In genomic region chr2:3242747-3243369, GRCh38 we compare ENCODE assay signal across 9 cellular contexts.
DNase-seq lines count a peak whose midpoint lies in the region; ATAC-seq, FAIRE-seq and TF ChIP-seq lines count a peak whose summit lies in the region.
"Had no signal": no experiment of that assay in that cellular context is flagged by ENCODE, and none has a peak within 500 bp of the region (broad histone marks: within the 10 kb centered on the region; RNA-seq: fewer than 3 reads in every experiment).

No MANE protein-coding gene starts in this region.

- H3K4me1 Mint-ChIP-seq in activated naive CD4-positive, alpha-beta T cell treated with anti-CD3 and anti-CD28 coated beads, Interleukin-2, amount 10 ng/mL, durations not matched to agents 7 days and 5 days, result peaks cover 25% of the 10 kb centered on the region

- H3K27ac ChIP-seq in HL-60 (replicated peaks) (no peak overlapping the region), kidney (ENCODE audit: low read depth in 2 of 2, low read length in 2 of 2) (no peak overlapping the region)

- peaks cover 0 to 3% of the 10 kb centered on the region in 2 donors for H3K4me1 ChIP-seq in kidney (ENCODE audit: control insufficient read depth in 1 of 2, insufficient read depth in 1 of 2, low read depth in 1 of 2, low read length in 2 of 2)

- H3K36me3 Mint-ChIP-seq in activated naive CD4-positive, alpha-beta T cell treated with anti-CD3 and anti-CD28 coated beads, Interleukin-2, amount 10 ng/mL, durations not matched to agents 7 days and 5 days, result peaks cover 10% of the 10 kb centered on the region

- intact Hi-C loops in kidney (cut with DNase I), result no loop called here

- H3K9ac ChIP-seq in kidney (ENCODE audit: low read length in 2 of 2), result no peak overlapping the region

- DNase-seq in AG08395 (ENCODE audit: low spot score) (peak; percentile 34), HL-60 (ENCODE audit: low read depth in 1 of 2, low spot score in 1 of 2) (peak; percentile 31 to 82), HT-29 (ENCODE audit: low spot score) (no peak), kidney (no peak), cerebellar nuclear complex (lab: John Stamatoyannopoulos, UW) (no peak)
- DNase-seq in activated naive CD4-positive, alpha-beta T cell treated with anti-CD3 and anti-CD28 coated beads, Interleukin-2, amount 10 ng/mL, durations not matched to agents 7 days and 5 days, result peak; percentile 59
- DNase-seq: COR-L47 had no signal

- H3K4me3 Mint-ChIP-seq in activated naive CD4-positive, alpha-beta T cell treated with anti-CD3 and anti-CD28 coated beads, Interleukin-2, amount 10 ng/mL, durations not matched to agents 7 days and 5 days, result no peak overlapping the region

- CTCF ChIA-PET in activated naive CD4-positive, alpha-beta T cell treated with anti-CD3 and anti-CD28 coated beads, Interleukin-2, amount 10 ng/mL, durations not matched to agents 7 days and 5 days (lab: Charles Lee), result no interaction called here

- peaks cover 0 to 2% of the 10 kb centered on the region in 2 donors for H3K36me3 ChIP-seq in kidney (ENCODE audit: control insufficient read depth in 1 of 2, insufficient read depth in 2 of 2, low read length in 2 of 2)

- H3K27me3 Mint-ChIP-seq in activated naive CD4-positive, alpha-beta T cell treated with anti-CD3 and anti-CD28 coated beads, Interleukin-2, amount 10 ng/mL, durations not matched to agents 7 days and 5 days, result no peaks in the 10 kb centered on the region

- H3K4me3 ChIP-seq in HL-60 (replicated peaks; ENCODE audit: insufficient read depth, low read length) (no peak overlapping the region), kidney (ENCODE audit: low read length in 2 of 2) (no peak overlapping the region)

- H3K27ac Mint-ChIP-seq in activated naive CD4-positive, alpha-beta T cell treated with anti-CD3 and anti-CD28 coated beads, Interleukin-2, amount 10 ng/mL, durations not matched to agents 7 days and 5 days, result peak overlapping the region; percentile 68

- ATAC-seq in GM19452 (IDR thresholded peaks at IDR 0.05; ENCODE audit: unreplicated experiment) (peak; percentile 73), HG03439 (IDR thresholded peaks at IDR 0.05; ENCODE audit: unreplicated experiment) (no peak)

- H3K27me3 ChIP-seq in HL-60 (ENCODE audit: insufficient read depth, poor library complexity, severe bottlenecking), result no peaks in the 10 kb centered on the region

- FAIRE-seq in kidney (lab: Jason Lieb, UNC), result no peak

- H3K9me3 Mint-ChIP-seq in activated naive CD4-positive, alpha-beta T cell treated with anti-CD3 and anti-CD28 coated beads, Interleukin-2, amount 10 ng/mL, durations not matched to agents 7 days and 5 days, result no peaks in the 10 kb centered on the region

- H3K9me3 ChIP-seq in kidney (ENCODE audit: control insufficient read depth in 1 of 2, low read length in 2 of 2), result no peaks in the 10 kb centered on the region

- no peak for TF ChIP-seq CTCF in HL-60 (IDR thresholded peaks at IDR 0.05; ENCODE audit: insufficient read depth, low read length)
- no peak for TF ChIP-seq CTCF in kidney (IDR thresholded peaks at IDR 0.05; ENCODE audit: borderline replicate concordance, extremely low read depth, insufficient read depth)

Comparison
In these comparisons a context has a peak if more than half of its experiments do, and no peak if none do; other contexts are left out.
1. DNase-seq: peak in AG08395 (single experiment), HL-60 (2 of 2) and activated naive CD4-positive, alpha-beta T cell treated with anti-CD3 and anti-CD28 coated beads, Interleukin-2, amount 10 ng/mL, durations not matched to agents 7 days and 5 days (single experiment); none in HT-29 (single experiment), kidney (single experiment) and cerebellar nuclear complex (0 of 2).